ENCODE assay signal across 21 cellular contexts in genomic region chr17:66585472-66585871, GRCh38.
A peak's percentile ranks its signal among the peaks of the same experiment; 100 is the strongest.
DNase-seq lines count a peak whose midpoint lies in the region; ATAC-seq, FAIRE-seq and TF ChIP-seq lines count a peak whose summit lies in the region.
"Had no signal": no experiment of that assay in that cellular context is flagged by ENCODE, and none has a peak within 500 bp of the region (broad histone marks: within the 10 kb centered on the region; RNA-seq: fewer than 3 reads in every experiment).

No MANE protein-coding gene starts in this region.

- H3K27me3 Mint-ChIP-seq in activated naive CD4-positive, alpha-beta T cell treated with anti-CD3 and anti-CD28 coated beads for 36 hours (ENCODE audit: low read depth) = no peaks in the 10 kb centered on the region
- H3K27me3 Mint-ChIP-seq in type B pancreatic cell = no peaks in the 10 kb centered on the region
- H3K27me3 Mint-ChIP-seq: B cell; CD4-positive, alpha-beta T cell had no signal

- H3K9me1 ChIP-seq in K562 (ENCODE audit: control insufficient read depth, insufficient read depth, low read length) = no peaks in the 10 kb centered on the region

- TF ChIP-seq CTCF in K562 (IDR thresholded peaks at IDR 0.05 in 2 of 3, conservative IDR thresholded peaks at IDR 0.05 in 1 of 3; ENCODE audit: insufficient read depth in 2 of 3, low read depth in 1 of 3, low read length in 3 of 3) (no peak), type B pancreatic cell (conservative IDR thresholded peaks at IDR 0.05) (no peak)

- 76% methylated on average over 5 of the region's 5 CpGs for WGBS in K562 (ENCODE audit: insufficient coverage, low coverage, missing lambda C conversion rate)

- no peak overlapping the region for H3K4me3 Mint-ChIP-seq in activated naive CD4-positive, alpha-beta T cell treated with anti-CD3 and anti-CD28 coated beads for 36 hours
- H3K4me3 Mint-ChIP-seq in type B pancreatic cell = no peak overlapping the region
- H3K4me3 Mint-ChIP-seq: B cell; CD4-positive, alpha-beta T cell; CD8-positive, alpha-beta T cell had no signal

- BruUV-seq in K562 (replicated peaks; lab: Mats Ljungman, UMichigan) = no TSS peak

- no peaks in the 10 kb centered on the region for H3K79me2 ChIP-seq in K562 (ENCODE audit: control insufficient read depth, insufficient read depth, low read length)

- FAIRE-seq in K562 (lab: Jason Lieb, UNC) (no peak), urothelium cell line (lab: Jason Lieb, UNC) (peak; percentile 17)
- FAIRE-seq: A549, D721Med, G401.6, GM12891 had no signal

- CTCF ChIA-PET in activated naive CD4-positive, alpha-beta T cell treated with anti-CD3 and anti-CD28 coated beads for 36 hours (lab: Charles Lee) = interaction anchor here (1.2 to 1.3 kb wide), 2 partner anchors 9 to 19 kb away, joined by 3 to 4 read pairs; no protein-coding TSS in a partner anchor
- CTCF ChIA-PET in K562 (lab: Yijun Ruan, JAX; ENCODE audit: low intra/inter-chr PET ratio) = no interaction called here

- TF ChIP-seq EP300 in K562 (IDR thresholded peaks at IDR 0.05; ENCODE audit: low read length) = no peak

- no peak overlapping the region for H3K9ac ChIP-seq in K562 (ENCODE audit: insufficient read depth in 1 of 2, low read depth in 2 of 2, low read length in 2 of 2)
- H3K9ac ChIP-seq: BLaER1 treated with 17β-estradiol and CSF1 and Interleukin-3, amounts not matched to agents 10 nM and 100 nM had no signal

- H3K36me3 Mint-ChIP-seq in activated naive CD4-positive, alpha-beta T cell treated with anti-CD3 and anti-CD28 coated beads for 36 hours (ENCODE audit: low read depth) = peaks cover 25% of the 10 kb centered on the region
- peaks cover 9 to 36% of the 10 kb centered on the region in 2 donors for H3K36me3 Mint-ChIP-seq in activated naive CD4-positive, alpha-beta T cell treated with anti-CD3 and anti-CD28 coated beads, Interleukin-2, amount 50 U/mL, for 72 hours
- peaks cover 4% of the 10 kb centered on the region for H3K36me3 Mint-ChIP-seq in type B pancreatic cell

- H3K36me3 ChIP-seq in K562 (ENCODE audit: control insufficient read depth, insufficient read depth, low read length) = no peaks in the 10 kb centered on the region

- no peaks in the 10 kb centered on the region for H3K9me3 ChIP-seq in K562 (replicated peaks; ENCODE audit: control insufficient read depth, insufficient read depth, low read depth, low read length)
- H3K9me3 ChIP-seq: A549, Caco-2 had no signal

- H3K9me3 Mint-ChIP-seq in activated naive CD4-positive, alpha-beta T cell treated with anti-CD3 and anti-CD28 coated beads for 36 hours = peaks cover 4% of the 10 kb centered on the region
- peaks cover 0 to 9% of the 10 kb centered on the region in 2 donors for H3K9me3 Mint-ChIP-seq in activated naive CD4-positive, alpha-beta T cell treated with anti-CD3 and anti-CD28 coated beads, Interleukin-2, amount 50 U/mL, for 72 hours
- peaks cover 5% of the 10 kb centered on the region for H3K9me3 Mint-ChIP-seq in type B pancreatic cell
- H3K9me3 Mint-ChIP-seq: CD4-positive, alpha-beta T cell had no signal

- H3K27me3 ChIP-seq in K562 (ENCODE audit: control insufficient read depth in 2 of 2, insufficient read depth in 2 of 2, low read length in 2 of 2) = no peaks in the 10 kb centered on the region
- H3K27me3 ChIP-seq: BLaER1 treated with 17β-estradiol and CSF1 and Interleukin-3, amounts not matched to agents 10 nM and 100 nM had no signal

- intact Hi-C loops in activated naive CD4-positive, alpha-beta T cell treated with anti-CD3 and anti-CD28 coated beads for 36 hours (cut with micrococcal nuclease) = no loop called here
- intact Hi-C loops in K562 (cut with micrococcal nuclease) = no loop called here

- no peak for DNase-seq in activated naive CD4-positive, alpha-beta T cell treated with anti-CD3 and anti-CD28 coated beads for 36 hours
- no peak for DNase-seq in activated naive CD4-positive, alpha-beta T cell treated with anti-CD3 and anti-CD28 coated beads, Interleukin-2, amount 50 U/mL, for 72 hours (ENCODE audit: low spot score in 2 of 2)
- DNase-seq in K562 (ENCODE audit: extremely low read depth in 1 of 4, low spot score in 3 of 4) (no peak), urothelium cell line (ENCODE audit: low spot score) (no peak), type B pancreatic cell (ENCODE audit: extremely low spot score, unreplicated experiment) (no peak)
- DNase-seq: AML-193; Caco-2; Calu3; CD4-positive, alpha-beta T cell; CD8-positive, alpha-beta T cell; DMS79 treated with DMSO at 0.1 percent for 48 hours; GF-D8 had no signal

- no peak for ATAC-seq in activated naive CD4-positive, alpha-beta T cell treated with anti-CD3 and anti-CD28 coated beads, Interleukin-2, amount 50 U/mL, for 72 hours
- ATAC-seq in K562 (no peak), HG03045 (IDR thresholded peaks at IDR 0.05; ENCODE audit: unreplicated experiment) (no peak)
- ATAC-seq: A549; CD8-positive, alpha-beta T cell had no signal

- peaks cover 0 to 5% of the 10 kb centered on the region in 2 experiments; a peak in 2 of 5 replicates for H3K4me1 ChIP-seq in K562 (replicated peaks in 1 of 2; ENCODE audit: control insufficient read depth in 2 of 2, insufficient read depth in 2 of 2, low read length in 2 of 2)

- no peak for TF ChIP-seq POLR2A in K562 (conservative IDR thresholded peaks at IDR 0.05)

- peaks cover 38% of the 10 kb centered on the region for H3K4me1 Mint-ChIP-seq in activated naive CD4-positive, alpha-beta T cell treated with anti-CD3 and anti-CD28 coated beads for 36 hours (ENCODE audit: low read depth)
- H3K4me1 Mint-ChIP-seq in type B pancreatic cell (ENCODE audit: unreplicated experiment) = peaks cover 17% of the 10 kb centered on the region
- H3K4me1 Mint-ChIP-seq: B cell had no signal

- no peak overlapping the region for H3K4me3 ChIP-seq in K562
- H3K4me3 ChIP-seq: A549; BLaER1 treated with 17β-estradiol and CSF1 and Interleukin-3, amounts not matched to agents 10 nM and 100 nM had no signal

- in situ Hi-C loops in K562 (cut with MboI) = no loop called here

- no peak overlapping the region for H3K27ac ChIP-seq in K562 (ENCODE audit: extremely low read depth, low read depth, low read length)
- H3K27ac ChIP-seq: 22Rv1; A549; BLaER1 treated with 17β-estradiol and CSF1 and Interleukin-3, amounts not matched to agents 10 nM and 100 nM; C4-2B had no signal

- no peak overlapping the region for H2AFZ ChIP-seq in K562 (ENCODE audit: low read depth, low read length)

- peak overlapping the region; percentile 34 for H3K27ac Mint-ChIP-seq in activated naive CD4-positive, alpha-beta T cell treated with anti-CD3 and anti-CD28 coated beads for 36 hours
- no peak overlapping the region for H3K27ac Mint-ChIP-seq in activated naive CD4-positive, alpha-beta T cell treated with anti-CD3 and anti-CD28 coated beads, Interleukin-2, amount 50 U/mL, for 72 hours
- no peak overlapping the region for H3K27ac Mint-ChIP-seq in type B pancreatic cell
- H3K27ac Mint-ChIP-seq: B cell; CD8-positive, alpha-beta T cell had no signal

- H4K20me1 ChIP-seq in K562 (replicated peaks; ENCODE audit: control insufficient read depth, insufficient read depth, low read length) = peaks cover 4% of the 10 kb centered on the region; the same call in 1 of the 2 replicates

- no peak for TF ChIP-seq RAD21 in K562 (CRISPR knock-in tag; conservative IDR thresholded peaks at IDR 0.05 in 1 of 2, IDR thresholded peaks at IDR 0.05 in 1 of 2)

- H3K4me2 ChIP-seq in K562 (ENCODE audit: insufficient read depth, low read length) = no peak overlapping the region
- H3K4me2 ChIP-seq: A549; BLaER1 treated with 17β-estradiol and CSF1 and Interleukin-3, amounts not matched to agents 10 nM and 100 nM had no signal

- POLR2A ChIA-PET in K562 (lab: Yijun Ruan, JAX) = interaction anchor here (0.6 kb wide), 1 partner anchor 13 kb away, joined by 3 read pairs; no protein-coding TSS in a partner anchor

TF ChIP-seq in K562, 482 proteins besides CTCF, POLR2A, EP300 and RAD21:
- TF ChIP-seq SPI1 (IDR thresholded peaks at IDR 0.05; ENCODE audit: borderline replicate concordance, low read depth, low read length) (peak; percentile 53; the same call in 1 of the 2 replicates), CBX5 (IDR thresholded peaks at IDR 0.05; ENCODE audit: borderline replicate concordance, low read depth) (no peak)
TF ChIP-seq in K562: peak in this region for 1.
